28 cellular contexts compared by ENCODE assay signal in the genomic region with DNA sequence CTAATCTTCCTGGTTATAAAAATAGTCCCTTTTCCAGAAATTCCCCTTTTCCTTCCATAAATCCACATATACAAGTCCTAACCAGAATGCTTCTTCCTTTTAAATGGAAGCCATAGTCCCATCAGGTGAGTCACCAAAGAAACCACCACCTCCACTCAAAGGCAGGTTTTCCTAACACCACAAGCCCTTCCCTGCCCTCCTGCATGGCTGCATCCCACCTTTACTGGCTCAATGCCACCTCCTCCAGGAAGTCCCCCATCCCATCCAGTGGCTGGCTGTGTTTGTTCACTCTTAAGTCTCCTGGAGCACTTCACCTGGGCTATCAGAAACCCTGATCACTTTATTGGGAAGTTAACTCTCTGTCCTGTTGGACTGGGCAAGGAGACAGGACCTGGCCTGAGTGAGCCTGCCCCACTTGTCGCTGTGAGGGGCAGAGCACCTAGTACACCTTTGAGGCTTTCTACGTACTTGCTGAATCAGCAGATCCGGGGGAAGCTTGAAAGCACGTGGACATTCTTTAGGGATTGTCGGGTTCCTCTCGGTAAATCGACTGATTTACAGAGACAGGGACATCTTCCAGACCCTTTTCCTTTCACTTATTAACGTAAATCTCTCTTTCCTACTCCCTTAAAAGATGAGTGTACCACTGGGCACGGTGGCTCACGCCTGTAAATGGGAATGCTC.
DNase-seq lines count a peak whose midpoint lies in the region; ATAC-seq, FAIRE-seq and TF ChIP-seq lines count a peak whose summit lies in the region.
"Had no signal": no experiment of that assay in that cellular context is flagged by ENCODE, and none has a peak within 500 bp of the region (broad histone marks: within the 10 kb centered on the region; RNA-seq: fewer than 3 reads in every experiment).

No MANE protein-coding gene starts in this region.

- H4K8ac ChIP-seq in H1 (ENCODE audit: extremely low read depth, insufficient read depth, low read length), result no peak overlapping the region

- H3K9me2 ChIP-seq in GM23248 (ENCODE audit: insufficient read depth), result no peaks in the 10 kb centered on the region

- WGBS in H1 (ENCODE audit: extremely low coverage in 1 of 2, insufficient coverage in 1 of 2, insufficient read length in 1 of 2, insufficient replicate concordance in 2 of 2, low coverage in 1 of 2, low lambda C conversion rate in 2 of 2, missing lambda C conversion rate in 1 of 2), 2 experiments, result 90% methylated on average over 10 of the region's 10 CpGs; no CpG with 5 or more reads in 1 of the 2 experiments
- 29 to 33% methylated on average over 10 of the region's 10 CpGs for WGBS in GM23248 (ENCODE audit: low coverage in 1 of 2, low lambda C conversion rate in 2 of 2, missing lambda C conversion rate in 2 of 2), 2 experiments

- H4K20me1 ChIP-seq in H1 (replicated peaks in 1 of 2; ENCODE audit: control insufficient read depth in 1 of 2, insufficient read depth in 2 of 2, low read length in 2 of 2) (no peaks in the 10 kb centered on the region), GM23248 (ENCODE audit: insufficient read depth) (no peaks in the 10 kb centered on the region)

- peak; percentile 33 for DNase-seq in activated CD8-positive, alpha-beta memory T cell treated with anti-CD3 and anti-CD28 coated beads for 24 hours
- no peak for DNase-seq in activated CD8-positive, alpha-beta memory T cell treated with anti-CD3 and anti-CD28 coated beads, Interleukin-2, amount 50 U/mL, for 4 hours
- DNase-seq in M059J (ENCODE audit: low read depth) (peak; percentile 18), H1 (ENCODE audit: low read depth in 1 of 2, low spot score in 2 of 2) (no peak), left kidney (ENCODE audit: low read depth, low spot score) (peak; percentile 14), GM23248 (no peak), posterior vena cava (ENCODE audit: low spot score) (no peak)
- DNase-seq in activated CD8-positive, alpha-beta T cell treated with anti-CD3 and anti-CD28 coated beads for 36 hours, result no peak
- DNase-seq: ACHN; BE2C; CD8-positive, alpha-beta memory T cell; DMS 273 treated with DMSO at 0.1 percent for 48 hours; DMS79; GF-D8; H7; NCI-H1092; NCI-H1417 treated with DMSO at 0.1 percent for 48 hours; NCI-H1694 treated with DMSO at 0.1 percent for 48 hours; NCI-H2081; NCI-H2227 treated with DMSO at 0.1 percent for 48 hours; NCI-H69; SHP77 treated with DMSO at 0.1 percent for 48 hours had no signal

- no peak overlapping the region for H3K18ac ChIP-seq in H1 (ENCODE audit: extremely low read depth, low read length)

- H2BK12ac ChIP-seq in H1 (ENCODE audit: low read depth, low read length), result 0 out of 2 replicates have a peak overlapping the region, but pooled peaks have one; percentile 52

- H3K23me2 ChIP-seq in H1 (ENCODE audit: low read depth, low read length), result no peaks in the 10 kb centered on the region

- in situ Hi-C loops in GM23248 (cut with MboI), result no loop called here

- no peak overlapping the region for H2BK20ac ChIP-seq in H1 (ENCODE audit: low read length)

- H4K91ac ChIP-seq in H1 (replicated peaks; ENCODE audit: insufficient read length, low read length), result no peak overlapping the region

- no peak for TF ChIP-seq EP300 in H1 (IDR thresholded peaks at IDR 0.05; ENCODE audit: borderline replicate concordance in 1 of 2, low read depth in 2 of 2, low read length in 2 of 2)

- H3K4me3 ChIP-seq in H1 (ENCODE audit: extremely low read depth in 1 of 4, insufficient read depth in 2 of 4, low read depth in 3 of 4, low read length in 4 of 4) (no peak overlapping the region), GM23248 (no peak overlapping the region)

- H3K79me2 ChIP-seq in H1 (ENCODE audit: control insufficient read depth in 1 of 2, insufficient read depth in 2 of 2, low read length in 2 of 2) (no peaks in the 10 kb centered on the region), GM23248 (ENCODE audit: insufficient read depth) (no peaks in the 10 kb centered on the region)

- POLR2A ChIA-PET in H1 (lab: Charles Lee; ENCODE audit: partially characterized antibody), result no interaction called here
- POLR2A ChIA-PET in activated CD8-positive, alpha-beta T cell treated with anti-CD3 and anti-CD28 coated beads for 36 hours (lab: Charles Lee), result no interaction called here

- no peak overlapping the region for H2BK5ac ChIP-seq in H1 (ENCODE audit: low read depth, low read length)

- no peak for ATAC-seq in activated CD8-positive, alpha-beta T cell treated with anti-CD3 and anti-CD28 coated beads for 36 hours
- ATAC-seq: Panc1 had no signal

- H3K9me3 ChIP-seq in H1 (ENCODE audit: insufficient read depth in 2 of 2, low read depth in 1 of 2, low read length in 1 of 2), result no peaks in the 10 kb centered on the region
- H3K9me3 ChIP-seq in GM23248 (ENCODE audit: low read depth), result no peaks in the 10 kb centered on the region
- H3K9me3 ChIP-seq: BE2C had no signal

- CTCF ChIA-PET in H1 (lab: Charles Lee; ENCODE audit: partially characterized antibody), result interaction anchor here (0.7 kb wide), 1 partner anchor 10 kb away, joined by 4 read pairs; no protein-coding TSS in a partner anchor
- CTCF ChIA-PET in activated CD8-positive, alpha-beta T cell treated with anti-CD3 and anti-CD28 coated beads for 36 hours (lab: Charles Lee), result interaction anchor here (1.1 kb wide), 1 partner anchor 111 kb away, joined by 4 read pairs; no protein-coding TSS in a partner anchor

- H4K5ac ChIP-seq in H1 (ENCODE audit: insufficient read length, low read depth, low read length), result no peak overlapping the region

- no peak overlapping the region for H3K23ac ChIP-seq in H1 (ENCODE audit: insufficient read length)

- H3K4me2 ChIP-seq in H1 (ENCODE audit: insufficient read depth in 1 of 2, low read depth in 2 of 2, low read length in 2 of 2), result no peak overlapping the region
- H3K4me2 ChIP-seq in GM23248 (ENCODE audit: unreplicated experiment), result no peak overlapping the region

- no peak for FAIRE-seq in H1 (lab: Jason Lieb, UNC)
- FAIRE-seq: GM12892, HTR-8/SVneo had no signal

- no peak overlapping the region for H3K4me3 Mint-ChIP-seq in activated CD8-positive, alpha-beta T cell treated with anti-CD3 and anti-CD28 coated beads for 36 hours
- H3K4me3 Mint-ChIP-seq: CD14-positive monocyte had no signal

- peaks cover 6% of the 10 kb centered on the region for H3K27me3 Mint-ChIP-seq in activated CD8-positive, alpha-beta T cell treated with anti-CD3 and anti-CD28 coated beads for 36 hours

- TF ChIP-seq POLR2A in H1 (IDR thresholded peaks at IDR 0.05; ENCODE audit: control extremely low read depth in 1 of 2, low read depth in 2 of 2, low read length in 2 of 2), result no peak

- H2BK15ac ChIP-seq in H1 (ENCODE audit: low read length), result no peak overlapping the region

- H3K9me3 Mint-ChIP-seq in activated CD8-positive, alpha-beta T cell treated with anti-CD3 and anti-CD28 coated beads for 36 hours, result peaks cover 2% of the 10 kb centered on the region

- H3K27me3 ChIP-seq in H1 (replicated peaks in 1 of 4; ENCODE audit: control insufficient read depth in 3 of 4, extremely low read depth in 1 of 4, insufficient read depth in 3 of 4, low read length in 3 of 4) (no peaks in the 10 kb centered on the region), GM23248 (replicated peaks; ENCODE audit: insufficient read depth) (peaks cover 8% of the 10 kb centered on the region)
- H3K27me3 ChIP-seq: BE2C had no signal

- no peak overlapping the region for H3K14ac ChIP-seq in H1 (ENCODE audit: insufficient read length)

- no peaks in the 10 kb centered on the region for H3K4me1 ChIP-seq in H1 (replicated peaks in 1 of 4; ENCODE audit: control insufficient read depth in 3 of 4, insufficient read depth in 4 of 4, low read length in 3 of 4)
- no peaks in the 10 kb centered on the region for H3K4me1 ChIP-seq in GM23248 (ENCODE audit: insufficient read depth)

- H3F3A ChIP-seq in GM23248 (ENCODE audit: insufficient read depth), result no peaks in the 10 kb centered on the region

- no peak overlapping the region for H3K4ac ChIP-seq in H1 (replicated peaks; ENCODE audit: insufficient read length, low read depth, low read length)

- TF ChIP-seq CTCF in H1 (IDR thresholded peaks at IDR 0.05; ENCODE audit: control extremely low read depth in 1 of 3, insufficient read depth in 1 of 3, low read depth in 1 of 3, low read length in 3 of 3), result no peak
- TF ChIP-seq CTCF in activated CD8-positive, alpha-beta T cell treated with anti-CD3 and anti-CD28 coated beads for 36 hours (IDR thresholded peaks at IDR 0.05), result no peak

- H2AFZ ChIP-seq in H1 (ENCODE audit: low read length) (0 out of 2 replicates have a peak overlapping the region, but pooled peaks have one; percentile 58), GM23248 (no peak overlapping the region)

- no peaks in the 10 kb centered on the region for H3K79me1 ChIP-seq in H1 (ENCODE audit: low read depth, low read length)

- H3K36me3 ChIP-seq in H1 (ENCODE audit: control insufficient read depth in 2 of 4, insufficient read depth in 4 of 4, low read length in 3 of 4) (no peaks in the 10 kb centered on the region), GM23248 (ENCODE audit: low read depth) (no peaks in the 10 kb centered on the region)
- H3K36me3 ChIP-seq: BE2C had no signal

- H2AK5ac ChIP-seq in H1 (ENCODE audit: low read depth, low read length), result no peak overlapping the region

- H3K56ac ChIP-seq in H1 (replicated peaks; ENCODE audit: insufficient read length, low read depth, low read length), result no peak overlapping the region

- H3K27ac Mint-ChIP-seq in activated CD8-positive, alpha-beta T cell treated with anti-CD3 and anti-CD28 coated beads for 36 hours, result no peak overlapping the region
- H3K27ac Mint-ChIP-seq: CD14-positive monocyte; CD8-positive, alpha-beta memory T cell had no signal

- no peaks in the 10 kb centered on the region for H3K36me3 Mint-ChIP-seq in activated CD8-positive, alpha-beta T cell treated with anti-CD3 and anti-CD28 coated beads for 36 hours (ENCODE audit: low read depth)
- H3K36me3 Mint-ChIP-seq: CD14-positive monocyte had no signal

- no peak for TF ChIP-seq RAD21 in H1 (IDR thresholded peaks at IDR 0.05 in 1 of 2, conservative IDR thresholded peaks at IDR 0.05 in 1 of 2; ENCODE audit: low read depth in 2 of 2, low read length in 2 of 2)

- intact Hi-C loops in activated CD8-positive, alpha-beta T cell treated with anti-CD3 and anti-CD28 coated beads for 36 hours (cut with micrococcal nuclease), result no loop called here
- intact Hi-C loops in posterior vena cava (cut with DNase I), result no loop called here

- H3K27ac ChIP-seq in H1 (ENCODE audit: low read depth, low read length) (no peak overlapping the region), GM23248 (no peak overlapping the region)
- H3K27ac ChIP-seq: 22Rv1, RWPE1 had no signal

- H3K9ac ChIP-seq in H1 (replicated peaks in 1 of 4; ENCODE audit: extremely low read depth in 1 of 4, low read depth in 3 of 4, low read length in 3 of 4), result no peak overlapping the region
- no peak overlapping the region for H3K9ac ChIP-seq in GM23248

- H2BK120ac ChIP-seq in H1 (replicated peaks; ENCODE audit: low read depth, low read length), result no peak overlapping the region

- H3K4me1 Mint-ChIP-seq in activated CD8-positive, alpha-beta T cell treated with anti-CD3 and anti-CD28 coated beads for 36 hours (ENCODE audit: low read depth), result peaks cover 3% of the 10 kb centered on the region

TF ChIP-seq in H1, 55 proteins besides CTCF, POLR2A, EP300 and RAD21:
- TF ChIP-seq KDM4A (IDR thresholded peaks at IDR 0.05; ENCODE audit: low read depth, low read length, severe bottlenecking) (no peak), MAFK (IDR thresholded peaks at IDR 0.05; ENCODE audit: low read depth, low read length) (peak; percentile 89)

Comparison
In these comparisons a context has a peak if more than half of its experiments do, and no peak if none do; other contexts are left out.
1. DNase-seq: peak in activated CD8-positive, alpha-beta memory T cell treated with anti-CD3 and anti-CD28 coated beads for 24 hours (single experiment), M059J (single experiment) and left kidney (single experiment); none in activated CD8-positive, alpha-beta memory T cell treated with anti-CD3 and anti-CD28 coated beads, Interleukin-2, amount 50 U/mL, for 4 hours (single experiment), H1 (0 of 2), activated CD8-positive, alpha-beta T cell treated with anti-CD3 and anti-CD28 coated beads for 36 hours (single experiment), GM23248 (single experiment) and posterior vena cava (single experiment).